Comparison of ENCODE assay signal across 8 cellular contexts in genomic region chr18:35122586-35123224, GRCh38.
DNase-seq lines count a peak whose midpoint lies in the region; ATAC-seq and TF ChIP-seq lines count a peak whose summit lies in the region.

No MANE protein-coding gene starts in this region.

- DNase-seq in cardiac muscle cell (ENCODE audit: low read depth in 1 of 2, low spot score in 1 of 2), result peak in 1 of 2 donors; percentile 27
- DNase-seq in Right ventricle myocardium inferior (ENCODE audit: missing footprints), result no peak
- peak; percentile 8 to 28 for DNase-seq in trophoblast cell
- no peak for DNase-seq in NK-92 treated with Interleukin-12 subunit alpha and Interleukin-12 subunit beta, amount 100 ng/mL, for 24 hours (lab: John Stamatoyannopoulos, UW)
- DNase-seq in GM03348 (ENCODE audit: low spot score), result no peak

- H3K14ac ChIP-seq in trophoblast cell (ENCODE audit: low read length), result no peak overlapping the region

- no peak overlapping the region for H4K8ac ChIP-seq in trophoblast cell (ENCODE audit: low read depth, low read length)

- no peaks in the 10 kb centered on the region for H3K9me3 Mint-ChIP-seq in brain

- H3K36me3 ChIP-seq in cardiac muscle cell (no peaks in the 10 kb centered on the region), trophoblast cell (ENCODE audit: control insufficient read depth in 1 of 2, insufficient read depth in 2 of 2, low read length in 2 of 2) (no peaks in the 10 kb centered on the region)

- peak; percentile 15 for TF ChIP-seq CTCF in cardiac muscle cell (IDR thresholded peaks at IDR 0.05; ENCODE audit: low read depth, low read length)
- TF ChIP-seq CTCF in brain (conservative IDR thresholded peaks at IDR 0.05), result no peak

- ATAC-seq in Right ventricle myocardium inferior, result no peak
- peak; percentile 91 for ATAC-seq in HG03139 (IDR thresholded peaks at IDR 0.05; ENCODE audit: unreplicated experiment)
- no peak for ATAC-seq in HG02840 (IDR thresholded peaks at IDR 0.05; ENCODE audit: low FRiP score, unreplicated experiment)

- H4K91ac ChIP-seq in trophoblast cell (ENCODE audit: low read depth, low read length), result no peak overlapping the region

- H3K27me3 ChIP-seq in cardiac muscle cell, result no peaks in the 10 kb centered on the region
- H3K27me3 ChIP-seq in trophoblast cell (ENCODE audit: insufficient read depth, low read length), result no peaks in the 10 kb centered on the region

- H3K23ac ChIP-seq in trophoblast cell (ENCODE audit: low read length), result no peak overlapping the region

- H3K9me3 ChIP-seq in cardiac muscle cell (ENCODE audit: low read depth) (no peaks in the 10 kb centered on the region), trophoblast cell (ENCODE audit: insufficient read depth, low read depth, low read length) (no peaks in the 10 kb centered on the region)

- H3K4me1 ChIP-seq in cardiac muscle cell (ENCODE audit: low read depth) (peaks cover 10% of the 10 kb centered on the region), trophoblast cell (ENCODE audit: control insufficient read depth in 1 of 2, insufficient read depth in 2 of 2, low read length in 2 of 2) (peaks cover 0 to 2% of the 10 kb centered on the region in 2 experiments)

- peak overlapping the region; percentile 56 for H4K12ac ChIP-seq in trophoblast cell (ENCODE audit: low read depth, low read length)

- peaks cover 20% of the 10 kb centered on the region for H3K36me3 Mint-ChIP-seq in brain

- no peak overlapping the region for H2BK5ac ChIP-seq in trophoblast cell (ENCODE audit: low read depth, low read length, poor library complexity)

- no peak overlapping the region for H2BK12ac ChIP-seq in trophoblast cell (ENCODE audit: low read length)

- peak overlapping the region in 4 of 5 experiments; percentile 17 to 80 (median 44) for H3K27ac Mint-ChIP-seq in brain

- H3K79me2 ChIP-seq in trophoblast cell (ENCODE audit: control insufficient read depth, insufficient read depth, low read length, poor library complexity), result no peaks in the 10 kb centered on the region

- no peak overlapping the region for H3K4me3 ChIP-seq in cardiac muscle cell
- H3K4me3 ChIP-seq in trophoblast cell (ENCODE audit: low read depth, low read length), result no peak overlapping the region

- no peak overlapping the region for H2AK5ac ChIP-seq in trophoblast cell (ENCODE audit: low read length)

- H3K4me1 Mint-ChIP-seq in brain, result peaks cover 58% of the 10 kb centered on the region

- no peak overlapping the region for H3K4ac ChIP-seq in trophoblast cell (ENCODE audit: low read depth, low read length)

- H3K18ac ChIP-seq in trophoblast cell (ENCODE audit: low read length), result no peak overlapping the region

- no peak overlapping the region for H3K4me3 Mint-ChIP-seq in brain

- no peaks in the 10 kb centered on the region for H3K79me1 ChIP-seq in trophoblast cell (ENCODE audit: low read length)

- H3K27me3 Mint-ChIP-seq in brain, result peaks cover 3% of the 10 kb centered on the region

- no CpG with 5 or more reads among the region's 15 CpGs for WGBS in trophoblast cell (ENCODE audit: extremely low coverage, insufficient coverage, insufficient read length)

- intact Hi-C loops in Right ventricle myocardium inferior (cut with DNase I), result loop anchor here (10.0 kb wide), 1 partner anchor 48 kb away; no protein-coding TSS in a partner anchor

- peak overlapping the region; percentile 7 for H2BK120ac ChIP-seq in trophoblast cell (ENCODE audit: insufficient read depth, low read length, poor library complexity)

- no peak overlapping the region for H3K4me2 ChIP-seq in trophoblast cell (ENCODE audit: low read length)

- H3K27ac ChIP-seq in cardiac muscle cell (no peak overlapping the region), trophoblast cell (ENCODE audit: low read depth, low read length) (no peak overlapping the region)

- H2AFZ ChIP-seq in trophoblast cell (ENCODE audit: insufficient read depth, low read length, poor library complexity), result no peak overlapping the region

- H3K9ac ChIP-seq in trophoblast cell (ENCODE audit: low read length), result no peak overlapping the region

Comparison
In these comparisons a context has a peak if more than half of its experiments do, and no peak if none do; other contexts are left out.
1. DNase-seq: peak in trophoblast cell (2 of 2); none in Right ventricle myocardium inferior (single experiment), NK-92 treated with Interleukin-12 subunit alpha and Interleukin-12 subunit beta, amount 100 ng/mL, for 24 hours (single experiment) and GM03348 (single experiment).